ENCODE assay signal across 1 cellular context in genomic region chr1:42853116-42853884, GRCh38.
TF ChIP-seq lines count a peak whose summit lies in the region.

No MANE protein-coding gene starts in this region.

TF ChIP-seq in K562, 482 proteins besides CTCF, POLR2A, EP300 and RAD21:
- no peak for TF ChIP-seq PHB (CRISPR knock-in tag; IDR thresholded peaks at IDR 0.05)
- 0 out of 2 replicates have a peak, but pooled peaks have one; percentile 3 for TF ChIP-seq ZNF316 (IDR thresholded peaks at IDR 0.05)
- TF ChIP-seq KDM4B (IDR thresholded peaks at IDR 0.05; ENCODE audit: borderline replicate concordance in 2 of 2, low read depth in 1 of 2) = no peak
- TF ChIP-seq MGA (IDR thresholded peaks at IDR 0.05) = 0 out of 2 replicates have a peak, but pooled peaks have one; percentile 7
- no peak for TF ChIP-seq NCOA4 (IDR thresholded peaks at IDR 0.05; ENCODE audit: partially characterized antibody)
- TF ChIP-seq ARID2 (IDR thresholded peaks at IDR 0.05) = no peak
